Comparison of ENCODE assay signal across 8 cellular contexts in genomic region chr10:31929260-31929985, GRCh38. TPM values are rescaled to one million over a fixed set of nuclear protein-coding genes. Genes with fewer than 3 reads are reported as not detected.
A peak's percentile ranks its signal among the peaks of the same experiment; 100 is the strongest.
DNase-seq lines count a peak whose midpoint lies in the region; ATAC-seq and TF ChIP-seq lines count a peak whose summit lies in the region.

No MANE protein-coding gene starts in this region.

- peaks cover 24% of the 10 kb centered on the region for H3K4me1 ChIP-seq in HUES48 (ENCODE audit: control insufficient read depth, insufficient read depth, low read length)
- H3K4me1 ChIP-seq in iPS-20b (ENCODE audit: insufficient read depth, low read length): peaks cover 14% of the 10 kb centered on the region
- peaks cover 32% of the 10 kb centered on the region for H3K4me1 ChIP-seq in skeletal muscle satellite cell (ENCODE audit: control insufficient read depth, insufficient read depth, low read length)

- H3K9ac ChIP-seq in HUES48 (ENCODE audit: low read depth, low read length): peak overlapping the region; percentile 65
- peak overlapping the region; percentile 76 for H3K9ac ChIP-seq in iPS-20b (ENCODE audit: low read depth, low read length)
- H3K9ac ChIP-seq in skeletal muscle satellite cell (ENCODE audit: low read depth, low read length): peak overlapping the region; percentile 99

- POLR2A ChIA-PET in CD4-positive, alpha-beta T cell (lab: Charles Lee): interaction anchor here (0.7 to 2.6 kb wide), 19 partner anchors 8 to 1197 kb away, joined by 3 to 15 read pairs (median 4); partner anchors contain the start of gene ZNF438

- H3K9me3 Mint-ChIP-seq in CD4-positive, alpha-beta T cell: no peaks in the 10 kb centered on the region

- peak overlapping the region; percentile 69 for H3K27ac ChIP-seq in CD4-positive, alpha-beta T cell (ENCODE audit: low read depth, low read length)
- H3K27ac ChIP-seq in HUES48 (ENCODE audit: low read depth, low read length): peak overlapping the region; percentile 98
- no peak overlapping the region for H3K27ac ChIP-seq in iPS-20b (ENCODE audit: low read length)

- no peak for TF ChIP-seq CTCF in CD4-positive, alpha-beta T cell (IDR thresholded peaks at IDR 0.05)

- CTCF ChIA-PET in CD4-positive, alpha-beta T cell (lab: Charles Lee): interaction anchor here (1.0 to 1.3 kb wide), 2 partner anchors 67 to 68 kb away, joined by 3 read pairs; no protein-coding TSS in a partner anchor

- H3K4me3 ChIP-seq in HUES48 (ENCODE audit: low read depth, low read length) (peak overlapping the region; percentile 75), iPS-20b (ENCODE audit: low read length) (peak overlapping the region; percentile 98), skeletal muscle satellite cell (ENCODE audit: low read length) (peak overlapping the region; percentile 97)

- peaks cover 16% of the 10 kb centered on the region for H3K36me3 Mint-ChIP-seq in CD4-positive, alpha-beta T cell (ENCODE audit: low read depth)

- peak overlapping the region; percentile 97 for H3K4me3 Mint-ChIP-seq in CD4-positive, alpha-beta T cell

- intact Hi-C loops in CD4-positive, alpha-beta T cell (cut with DNase I, micrococcal nuclease): loop anchor here (2.0 to 10.0 kb wide), 10 partner anchors 47 to 1205 kb away; partner anchors contain the start of genes CCDC7 (in 1 of the 2), EPC1 (in 1 of the 2) and KIF5B (in 1 of the 2)

- H3K27ac Mint-ChIP-seq in CD4-positive, alpha-beta T cell: peak overlapping the region; percentile 82

- no peaks in the 10 kb centered on the region for H3K27me3 ChIP-seq in CD4-positive, alpha-beta T cell (ENCODE audit: control insufficient read depth, insufficient read depth, low read length)
- H3K27me3 ChIP-seq in HUES48 (ENCODE audit: control insufficient read depth, insufficient read depth, low read length) (no peaks in the 10 kb centered on the region), iPS-20b (ENCODE audit: insufficient read depth, low read length) (no peaks in the 10 kb centered on the region), skeletal muscle satellite cell (ENCODE audit: control insufficient read depth, insufficient read depth, low read length) (no peaks in the 10 kb centered on the region)

- H3K36me3 ChIP-seq in HUES48 (ENCODE audit: control insufficient read depth, insufficient read depth, low read length): no peaks in the 10 kb centered on the region
- H3K36me3 ChIP-seq in iPS-20b (ENCODE audit: insufficient read depth, low read depth, low read length): no peaks in the 10 kb centered on the region
- no peaks in the 10 kb centered on the region for H3K36me3 ChIP-seq in skeletal muscle satellite cell (ENCODE audit: insufficient read depth, low read length)

- H3K4me1 Mint-ChIP-seq in CD4-positive, alpha-beta T cell (ENCODE audit: low read depth): peaks cover 46% of the 10 kb centered on the region

- ATAC-seq in CD4-positive, alpha-beta T cell (ENCODE audit: poor library complexity): no peak
- ATAC-seq in GM19397 (IDR thresholded peaks at IDR 0.05; ENCODE audit: unreplicated experiment): peak; percentile 8

- H3K9me3 ChIP-seq in CD4-positive, alpha-beta T cell (ENCODE audit: control insufficient read depth, low read length): no peaks in the 10 kb centered on the region
- H3K9me3 ChIP-seq in HUES48 (ENCODE audit: control insufficient read depth, insufficient read depth, low read length) (no peaks in the 10 kb centered on the region), iPS-20b (ENCODE audit: insufficient read depth, low read depth, low read length) (no peaks in the 10 kb centered on the region), skeletal muscle satellite cell (replicated peaks; ENCODE audit: low read length) (no peaks in the 10 kb centered on the region)

- H3K27me3 Mint-ChIP-seq in CD4-positive, alpha-beta T cell: no peaks in the 10 kb centered on the region

- peak overlapping the region; percentile 100 for H3K4me2 ChIP-seq in skeletal muscle satellite cell (ENCODE audit: low read length)

- DNase-seq in CD4-positive, alpha-beta T cell: peak in 3 of 10 experiments; percentile 6 to 40 (median 11)
- DNase-seq in SW480 (ENCODE audit: low spot score) (peak; percentile 80), occipital lobe (lab: John Stamatoyannopoulos, UW) (no peak)
- peak; percentile 26 for DNase-seq in central memory CD4-positive, alpha-beta T cell

RNA-seq across cellular contexts. Expression of gene ARHGAP12, which starts 0.8 kb away (rescaled TPM):
- 10 to 100 TPM; 40.3 to 41.1 TPM for total RNA-seq in CD4-positive, alpha-beta T cell
- total RNA-seq in skeletal muscle satellite cell (2012; rRNA removed): 31.2 and 38.0 TPM in 2 replicates
- total RNA-seq in occipital lobe: 96.5 TPM
